Comparison of ENCODE assay signal across 8 cellular contexts in the genomic region with DNA sequence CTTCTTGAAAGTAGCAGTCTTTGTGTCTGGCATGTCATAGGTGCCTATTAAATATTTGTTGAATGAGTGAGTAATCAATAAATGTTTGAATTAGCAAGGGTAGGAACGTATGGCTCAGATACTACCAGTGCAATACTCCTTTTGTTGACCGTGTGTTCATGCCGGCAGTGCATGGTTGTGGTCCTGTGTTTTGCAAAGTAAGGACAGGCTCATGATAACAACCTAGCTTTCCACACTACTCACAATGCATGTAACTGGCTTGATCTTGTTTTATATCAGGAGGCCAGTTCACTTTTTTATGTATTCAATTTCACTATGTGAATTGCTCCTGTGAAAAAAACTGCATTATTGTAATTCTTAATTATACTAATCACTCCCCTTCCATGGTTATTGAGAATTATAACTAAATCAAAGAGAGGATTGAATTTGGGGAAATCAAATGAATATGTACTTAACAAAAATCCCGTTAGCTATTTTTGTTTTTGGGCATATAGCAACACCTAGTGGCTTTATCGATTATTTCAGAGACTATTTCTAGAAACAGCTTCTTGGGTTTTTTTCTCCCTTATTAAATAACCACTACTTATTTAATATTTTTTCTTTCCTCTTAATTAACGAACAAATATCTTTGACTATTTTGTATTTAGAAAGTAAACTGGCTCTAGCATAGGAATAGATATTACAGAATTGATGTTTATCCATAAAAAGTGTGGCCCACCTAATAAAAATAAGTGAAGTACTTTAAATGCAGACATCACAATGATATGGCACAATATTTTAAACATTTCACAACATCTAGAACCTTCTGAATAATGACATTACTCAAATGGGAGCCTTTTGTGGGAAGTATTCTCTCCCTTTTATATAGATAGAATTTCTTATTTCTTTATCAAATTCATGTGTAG.
DNase-seq lines count a peak whose midpoint lies in the region; ATAC-seq, FAIRE-seq and TF ChIP-seq lines count a peak whose summit lies in the region.

No MANE protein-coding gene starts in this region.

- no peaks in the 10 kb centered on the region for H4K20me1 ChIP-seq in mammary epithelial cell (ENCODE audit: insufficient read depth, low read length)

- H2AFZ ChIP-seq in mammary epithelial cell (ENCODE audit: low read depth, low read length): no peak overlapping the region

- no peak overlapping the region for H3K4me2 ChIP-seq in mammary epithelial cell (ENCODE audit: insufficient read depth, low read depth, low read length)

- H3K36me3 ChIP-seq in mammary epithelial cell (ENCODE audit: insufficient read depth, low read length): no peaks in the 10 kb centered on the region

- no peaks in the 10 kb centered on the region for H3K4me1 ChIP-seq in mammary epithelial cell (ENCODE audit: insufficient read depth, low read length)

- 57% methylated on average over 6 of the region's 6 CpGs for WGBS in mammary epithelial cell (ENCODE audit: low coverage, missing lambda C conversion rate)

- peak; percentile 67 for FAIRE-seq in D721Med (lab: Jason Lieb, UNC)
- no peak for FAIRE-seq in GM12892 (lab: Jason Lieb, UNC)

- no peaks in the 10 kb centered on the region for H3K27me3 ChIP-seq in mammary epithelial cell (ENCODE audit: insufficient read depth, low read length)

- TF ChIP-seq POLR2A in GM12892 (IDR thresholded peaks at IDR 0.05; ENCODE audit: low read depth, low read length): no peak

- intact Hi-C loops in mammary epithelial cell (cut with micrococcal nuclease): loop anchor here (1.0 kb wide), 2 partner anchors 51 to 65 kb away; no protein-coding TSS in a partner anchor

- no peak overlapping the region for H3K27ac ChIP-seq in mammary epithelial cell (ENCODE audit: insufficient read depth, low read depth, low read length)

- no TSS peak for BruUV-seq in mammary epithelial cell (replicated peaks; lab: Mats Ljungman, UMichigan)

- CTCF ChIA-PET in mammary epithelial cell (lab: Charles Lee; ENCODE audit: low non-redundant PET): interaction anchor here (0.5 to 0.6 kb wide), 2 partner anchors 79 to 1057 kb away, joined by 3 to 4 read pairs; no protein-coding TSS in a partner anchor

- in situ Hi-C loops in mammary epithelial cell (cut with MboI; ENCODE audit: low sequenced_read_pairs in 2 of 2): no loop called here

- H3K79me2 ChIP-seq in mammary epithelial cell (ENCODE audit: insufficient read depth, low read length): no peaks in the 10 kb centered on the region

- H3K4me3 ChIP-seq in mammary epithelial cell (replicated peaks in 1 of 3; ENCODE audit: insufficient read depth in 1 of 3, low read depth in 2 of 3, low read length in 3 of 3): no peak overlapping the region

- H3K9me3 ChIP-seq in mammary epithelial cell (replicated peaks; ENCODE audit: insufficient read depth, low read length): no peaks in the 10 kb centered on the region

- TF ChIP-seq CTCF in D721Med (IDR thresholded peaks at IDR 0.05; ENCODE audit: insufficient read depth, missing control alignments) (peak; percentile 59), mammary epithelial cell (conservative IDR thresholded peaks at IDR 0.05 in 1 of 2, IDR thresholded peaks at IDR 0.05 in 1 of 2; ENCODE audit: extremely low read depth in 1 of 2, insufficient read depth in 1 of 2, low read depth in 1 of 2, low read length in 2 of 2) (peak; percentile 43 to 47)

- dilution Hi-C loops in mammary epithelial cell (cut with HindIII; ENCODE audit: low sequenced_read_pairs): no loop called here

- ATAC-seq in HG03159 (IDR thresholded peaks at IDR 0.05; ENCODE audit: unreplicated experiment): no peak

- DNase-seq in D721Med (ENCODE audit: insufficient read length, low spot score): no peak
- peak; percentile 10 for DNase-seq in LoVo (ENCODE audit: low spot score)
- DNase-seq in mammary epithelial cell: peak; percentile 11
- peak; percentile 45 for DNase-seq in midbrain (lab: John Stamatoyannopoulos, UW)
- no peak for DNase-seq in GM12892 (ENCODE audit: insufficient read length)
- DNase-seq in activated CD4-positive, alpha-beta T cell treated with anti-CD3 and anti-CD28 coated beads, Interleukin-2, amount 50 U/mL, for 4 hours: no peak
- no peak for DNase-seq in NCI-H510A (lab: John Stamatoyannopoulos, UW)

- no peak overlapping the region for H3K9ac ChIP-seq in mammary epithelial cell (ENCODE audit: insufficient read depth, low read length)

Comparison
In these comparisons a context has a peak if more than half of its experiments do, and no peak if none do; other contexts are left out.
1. DNase-seq: peak in LoVo (single experiment), mammary epithelial cell (single experiment) and midbrain (single experiment); none in D721Med (single experiment), GM12892 (single experiment), activated CD4-positive, alpha-beta T cell treated with anti-CD3 and anti-CD28 coated beads, Interleukin-2, amount 50 U/mL, for 4 hours (0 of 2) and NCI-H510A (single experiment).